ENCODE assay signal across 7 cellular contexts in the genomic region with DNA sequence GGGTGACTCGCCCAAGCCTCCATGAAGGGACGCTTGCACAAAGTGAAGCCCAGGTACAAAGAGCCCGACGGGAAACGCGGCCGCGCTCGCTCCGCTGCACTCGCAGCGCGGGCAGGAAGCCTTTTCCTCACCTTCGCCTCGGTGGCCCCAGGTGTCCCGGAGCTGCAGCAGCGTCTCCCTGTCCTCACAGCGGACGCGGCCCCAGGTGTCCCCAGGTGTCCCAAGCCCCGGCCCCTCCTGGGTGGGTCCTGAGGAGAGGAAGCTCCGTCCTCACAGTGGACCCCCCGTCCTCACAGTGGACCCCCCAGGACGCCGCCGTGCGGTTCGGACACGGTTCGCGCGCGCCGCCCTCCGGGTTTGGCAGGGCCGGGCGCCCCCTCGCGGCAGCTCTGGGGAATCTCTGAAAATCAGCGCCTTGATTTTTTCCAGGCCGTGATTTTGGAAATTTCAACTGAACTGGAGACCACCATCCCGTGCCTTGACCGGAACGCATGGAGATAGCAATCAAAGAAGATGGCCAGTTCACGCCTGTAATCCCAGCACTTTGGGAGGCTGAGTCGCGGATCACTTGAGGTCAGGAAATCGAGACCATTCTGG. TPM values are rescaled to one million over a fixed set of nuclear protein-coding genes. Genes with fewer than 3 reads are reported as not detected.
"Had no signal": no experiment of that assay in that cellular context is flagged by ENCODE, and none has a peak within 500 bp of the region (broad histone marks: within the 10 kb centered on the region; RNA-seq: fewer than 3 reads in every experiment).

No MANE protein-coding gene starts in this region.

RNA-seq across cellular contexts. Expression of gene TUBB8B, which starts 23.9 kb away (rescaled TPM):
- total RNA-seq: activated CD8-positive, alpha-beta T cell treated with anti-CD3 and anti-CD28 coated beads, Interleukin-2, amount 10 ng/mL, durations not matched to agents 7 days and 5 days; esophagus muscularis mucosa; lung; omental fat pad; transverse colon had no signal
- polyA plus RNA-seq: immature natural killer cell, neural cell had no signal
